Comparison of ENCODE assay signal across 8 cellular contexts in the genomic region with DNA sequence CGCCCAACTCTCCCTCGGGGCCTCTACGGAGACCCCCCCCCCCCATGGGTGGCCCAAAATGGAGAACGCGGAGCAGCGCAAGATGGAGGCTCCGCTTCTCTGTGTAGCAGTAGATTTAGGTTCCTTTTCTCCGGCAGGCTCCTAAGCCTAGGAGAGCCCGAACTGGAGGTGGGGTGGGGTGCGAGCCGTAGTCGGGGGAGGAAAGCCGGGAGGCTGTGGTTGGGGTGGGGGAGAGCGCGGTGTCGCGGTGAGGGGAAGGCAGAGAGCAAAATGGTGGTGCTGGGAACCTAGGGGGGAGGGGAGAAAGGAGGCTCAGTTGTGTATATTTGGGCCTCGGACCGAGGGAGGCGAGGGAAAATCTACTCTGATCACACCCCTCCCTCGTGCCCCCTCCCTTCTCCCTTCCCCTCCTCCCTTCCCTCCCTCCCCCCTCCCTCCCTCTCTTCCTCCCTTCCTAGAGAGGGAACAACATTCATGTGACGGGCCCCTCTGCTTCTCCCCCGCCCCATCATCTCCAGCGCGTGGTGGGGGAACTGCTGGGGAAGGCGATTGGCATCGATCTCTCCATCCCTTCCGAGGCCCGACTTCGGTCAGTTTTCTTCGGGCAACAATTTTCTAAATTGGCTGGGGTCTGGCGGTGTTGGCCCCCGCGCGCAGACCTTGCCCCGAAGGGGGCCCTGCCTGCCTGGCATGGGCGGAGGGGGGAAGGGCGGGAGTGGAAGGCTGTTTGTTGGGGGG. TPM values are rescaled to one million over a fixed set of nuclear protein-coding genes. Genes with fewer than 3 reads are reported as not detected.
DNase-seq lines count a peak whose midpoint lies in the region; ATAC-seq, FAIRE-seq and TF ChIP-seq lines count a peak whose summit lies in the region.

TSS of gene STAG2 (plus strand) at position 439 of the 738 bp plus-strand sequence. CDS start 60,922 bp downstream, outside the sequence.

- WGBS in H1 (ENCODE audit: extremely low coverage in 1 of 2, insufficient coverage in 1 of 2, insufficient read length in 1 of 2, insufficient replicate concordance in 2 of 2, low coverage in 1 of 2, low lambda C conversion rate in 2 of 2, missing lambda C conversion rate in 1 of 2), 2 experiments = 0% methylated on average over 9 of the region's 38 CpGs; no CpG with 5 or more reads in 1 of the 2 experiments

- H3K56ac ChIP-seq in H1 (replicated peaks; ENCODE audit: insufficient read length, low read depth, low read length) = peak within 1 kb of the TSS; percentile 82

- no peaks in the 10 kb centered on the region for H3K27me3 Mint-ChIP-seq in IgD-negative memory B cell

- peak within 1 kb of the TSS; percentile 94 for H3K4me2 ChIP-seq in OCI-LY1 (ENCODE audit: low read length)
- peak within 1 kb of the TSS; percentile 11 to 66 for H3K4me2 ChIP-seq in H1 (ENCODE audit: insufficient read depth in 1 of 2, low read depth in 2 of 2, low read length in 2 of 2)

- no peak for FAIRE-seq in H1 (lab: Jason Lieb, UNC)

- peak within 1 kb of the TSS; percentile 11 for H4K91ac ChIP-seq in H1 (replicated peaks; ENCODE audit: insufficient read length, low read length)

- peak within 1 kb of the TSS; percentile 99 to 100 (median 99) for H3K27ac Mint-ChIP-seq in IgD-negative memory B cell

- DNase-seq in COLO829 (ENCODE audit: low spot score) (peak; percentile 81), H1 (ENCODE audit: low read depth in 1 of 2, low spot score in 2 of 2) (peak in 1 of 2 experiments; percentile 62), medulla oblongata (ENCODE audit: extremely low spot score) (peak; percentile 88)
- peak; percentile 78 for DNase-seq in activated CD8-positive, alpha-beta memory T cell treated with anti-CD3 and anti-CD28 coated beads, Interleukin-2, amount 50 U/mL, for 48 hours
- DNase-seq in stimulated activated CD4-positive, alpha-beta T cell treated with anti-CD3 and anti-CD28 coated beads, TNF-alpha, amount 100 ng/mL, for 4 hours (ENCODE audit: low read depth in 3 of 3) = peak; percentile 10 to 19 (median 11)

- POLR2A ChIA-PET in H1 (lab: Charles Lee; ENCODE audit: partially characterized antibody) = interaction anchor here (0.8 to 1.5 kb wide), 2 partner anchors 18 to 268 kb away, joined by 4 to 5 read pairs; no protein-coding TSS in a partner anchor

- H3K23ac ChIP-seq in H1 (ENCODE audit: insufficient read length) = no peak within 1 kb of the TSS

- peak within 1 kb of the TSS; percentile 91 for H4K5ac ChIP-seq in H1 (ENCODE audit: insufficient read length, low read depth, low read length)

- H4K20me1 ChIP-seq in OCI-LY1 (ENCODE audit: insufficient read depth, low read length) = no peaks in the 10 kb centered on the region
- H4K20me1 ChIP-seq in H1 (replicated peaks in 1 of 2; ENCODE audit: control insufficient read depth in 1 of 2, insufficient read depth in 2 of 2, low read length in 2 of 2) = peaks cover 0 to 6% of the 10 kb centered on the region in 2 experiments

- H3K27ac ChIP-seq in OCI-LY1 (ENCODE audit: low read depth, low read length, poor library complexity, severe bottlenecking) (peak within 1 kb of the TSS; percentile 95), H1 (ENCODE audit: low read depth, low read length) (peak within 1 kb of the TSS; percentile 97)

- H3K36me3 Mint-ChIP-seq in IgD-negative memory B cell = no peaks in the 10 kb centered on the region

- TF ChIP-seq CTCF in OCI-LY1 (IDR thresholded peaks at IDR 0.05; ENCODE audit: low read length) (no peak), H1 (IDR thresholded peaks at IDR 0.05; ENCODE audit: control extremely low read depth in 1 of 3, insufficient read depth in 1 of 3, low read depth in 1 of 3, low read length in 3 of 3) (no peak)

- H3F3A ChIP-seq in OCI-LY1 (ENCODE audit: insufficient read depth, low read length) = no peaks in the 10 kb centered on the region

- peaks cover 14 to 17% (median 17%) of the 10 kb centered on the region in 3 donors for H3K4me1 Mint-ChIP-seq in IgD-negative memory B cell

- H2BK12ac ChIP-seq in H1 (ENCODE audit: low read depth, low read length) = peak within 1 kb of the TSS; percentile 39; the same call in 1 of the 2 replicates

- TF ChIP-seq POLR2A in H1 (IDR thresholded peaks at IDR 0.05; ENCODE audit: control extremely low read depth in 1 of 2, low read depth in 2 of 2, low read length in 2 of 2) = peak; percentile 36 to 73

- peak within 1 kb of the TSS; percentile 98; the same call in 1 of the 2 replicates for H4K8ac ChIP-seq in H1 (ENCODE audit: extremely low read depth, insufficient read depth, low read length)

- peak within 1 kb of the TSS; percentile 65; the same call in 1 of the 2 replicates for H2AK5ac ChIP-seq in H1 (ENCODE audit: low read depth, low read length)

- H2BK20ac ChIP-seq in H1 (ENCODE audit: low read length) = no peak within 1 kb of the TSS

- H3K79me1 ChIP-seq in H1 (ENCODE audit: low read depth, low read length) = no peaks in the 10 kb centered on the region

- H3K4me3 Mint-ChIP-seq in IgD-negative memory B cell = peak within 1 kb of the TSS; percentile 91 to 99 (median 98)

- peak within 1 kb of the TSS; percentile 99 for H3K4me3 ChIP-seq in OCI-LY1 (ENCODE audit: low read depth, low read length, poor library complexity, severe bottlenecking)
- H3K4me3 ChIP-seq in H1 (ENCODE audit: extremely low read depth in 1 of 4, insufficient read depth in 2 of 4, low read depth in 3 of 4, low read length in 4 of 4) = peak within 1 kb of the TSS; percentile 85 to 100 (median 94)

- H2BK5ac ChIP-seq in H1 (ENCODE audit: low read depth, low read length) = peak within 1 kb of the TSS; percentile 83

- no peak for TF ChIP-seq EP300 in H1 (IDR thresholded peaks at IDR 0.05; ENCODE audit: borderline replicate concordance in 1 of 2, low read depth in 2 of 2, low read length in 2 of 2)

- ATAC-seq in HG03442 (IDR thresholded peaks at IDR 0.05; ENCODE audit: unreplicated experiment) = no peak

- peak within 1 kb of the TSS; percentile 54 for H2BK120ac ChIP-seq in H1 (replicated peaks; ENCODE audit: low read depth, low read length)

- peaks cover 54% of the 10 kb centered on the region for H3K79me2 ChIP-seq in OCI-LY1 (ENCODE audit: insufficient read depth, low read length)
- peaks cover 17 to 46% of the 10 kb centered on the region in 2 experiments for H3K79me2 ChIP-seq in H1 (ENCODE audit: control insufficient read depth in 1 of 2, insufficient read depth in 2 of 2, low read length in 2 of 2)

- no peaks in the 10 kb centered on the region for H3K9me2 ChIP-seq in OCI-LY1 (ENCODE audit: low read depth, low read length)

- no peak for TF ChIP-seq RAD21 in H1 (IDR thresholded peaks at IDR 0.05 in 1 of 2, conservative IDR thresholded peaks at IDR 0.05 in 1 of 2; ENCODE audit: low read depth in 2 of 2, low read length in 2 of 2)

- H2BK15ac ChIP-seq in H1 (ENCODE audit: low read length) = no peak within 1 kb of the TSS

- H3K9me3 ChIP-seq in OCI-LY1 (ENCODE audit: low read length) (no peaks in the 10 kb centered on the region), H1 (ENCODE audit: insufficient read depth in 2 of 2, low read depth in 1 of 2, low read length in 1 of 2) (no peaks in the 10 kb centered on the region)

- CTCF ChIA-PET in H1 (lab: Charles Lee; ENCODE audit: partially characterized antibody) = no interaction called here

- no peaks in the 10 kb centered on the region; the same call in 1 of the 2 replicates for H3K36me3 ChIP-seq in OCI-LY1 (ENCODE audit: insufficient read depth, low read length)
- H3K36me3 ChIP-seq in H1 (ENCODE audit: control insufficient read depth in 2 of 4, insufficient read depth in 4 of 4, low read length in 3 of 4) = no peaks in the 10 kb centered on the region

- H3K27me3 ChIP-seq in OCI-LY1 (ENCODE audit: insufficient read depth, low read length) (no peaks in the 10 kb centered on the region), H1 (replicated peaks in 1 of 4; ENCODE audit: control insufficient read depth in 3 of 4, extremely low read depth in 1 of 4, insufficient read depth in 3 of 4, low read length in 3 of 4) (no peaks in the 10 kb centered on the region)

- H2AFZ ChIP-seq in OCI-LY1 (ENCODE audit: low read length) (no peak within 1 kb of the TSS), H1 (ENCODE audit: low read length) (no peak within 1 kb of the TSS)

- peaks cover 0 to 9% (median 0%) of the 10 kb centered on the region in 3 donors for H3K9me3 Mint-ChIP-seq in IgD-negative memory B cell

- H3K18ac ChIP-seq in H1 (ENCODE audit: extremely low read depth, low read length) = peak within 1 kb of the TSS; percentile 87

- H3K4me1 ChIP-seq in OCI-LY1 (ENCODE audit: insufficient read depth, low read length, severe bottlenecking) (peaks cover 26% of the 10 kb centered on the region), H1 (replicated peaks in 1 of 4; ENCODE audit: control insufficient read depth in 3 of 4, insufficient read depth in 4 of 4, low read length in 3 of 4) (no peaks in the 10 kb centered on the region)

- H3K23me2 ChIP-seq in H1 (ENCODE audit: low read depth, low read length) = no peaks in the 10 kb centered on the region

- H3K14ac ChIP-seq in H1 (ENCODE audit: insufficient read length) = peak within 1 kb of the TSS; percentile 77

- peak within 1 kb of the TSS; percentile 65 for H3K4ac ChIP-seq in H1 (replicated peaks; ENCODE audit: insufficient read length, low read depth, low read length)

- H3K9ac ChIP-seq in OCI-LY1 (ENCODE audit: low read length) = peak within 1 kb of the TSS; percentile 100
- peak within 1 kb of the TSS; percentile 96 to 99 (median 97) for H3K9ac ChIP-seq in H1 (replicated peaks in 1 of 4; ENCODE audit: extremely low read depth in 1 of 4, low read depth in 3 of 4, low read length in 3 of 4)

TF ChIP-seq in H1, 55 proteins besides CTCF, POLR2A, EP300 and RAD21 (continues in another document):
- TF ChIP-seq TEAD4 (IDR thresholded peaks at IDR 0.05; ENCODE audit: low read depth, low read length) (no peak), EGR1 (IDR thresholded peaks at IDR 0.05; ENCODE audit: borderline replicate concordance, low read depth, low read length) (no peak), PHF8 (conservative IDR thresholded peaks at IDR 0.05; ENCODE audit: low read depth, low read length) (peak; percentile 49), TBP (IDR thresholded peaks at IDR 0.05; ENCODE audit: low read depth, low read length) (peak; percentile 52; the same call in 1 of the 2 replicates), TAF1 (IDR thresholded peaks at IDR 0.05; ENCODE audit: low read depth, low read length) (peak; percentile 48), POLR2AphosphoS5 (IDR thresholded peaks at IDR 0.05; ENCODE audit: low read depth, low read length) (peak; percentile 67; the same call in 1 of the 2 replicates), TAF7 (optimal IDR thresholded peaks at IDR 0.05; ENCODE audit: borderline replicate concordance, low read depth, low read length) (peak; percentile 74)

RNA-seq across cellular contexts. Expression of gene STAG2, which starts in this region (rescaled TPM):
- polyA plus RNA-seq in IgD-negative memory B cell (49.2 TPM), H1 (2011; rRNA removed) (11.0 and 20.3 TPM in 2 replicates)
- total RNA-seq in H1 (2021; fragmentation: NEBNext Ultra II Directional; extraction: Animal tissue kit (Norgen Biotek cat#: 25700)) = 92.0 and 94.9 TPM in 2 replicates
- polyA plus RNA-seq in H1 (2011; cell fraction: cytosol; rRNA removed) = 30.0 TPM
- 14.1 TPM for polyA plus RNA-seq in H1 (2011; cell fraction: nucleus; rRNA removed)
- 46.1 to 72.4 TPM (median 52.3 TPM) in 4 replicates for polyA plus RNA-seq in H1 (2012, experiment 1 of 2)
- polyA plus RNA-seq in H1 (2012, experiment 2 of 2) = 3.4 TPM
- polyA plus RNA-seq in H1 (2013, experiment 1 of 2) = 48.5 TPM
- polyA plus RNA-seq in H1 (2013, experiment 2 of 2) = 46.0 TPM
- polyA minus RNA-seq in H1 (2011; rRNA and poly(A)+ RNA removed) = 67.5 and 104 TPM in 2 replicates
- polyA minus RNA-seq in H1 (2011; cell fraction: cytosol; rRNA and poly(A)+ RNA removed) = 53.4 TPM
- 79.1 TPM for polyA minus RNA-seq in H1 (2011; cell fraction: nucleus; rRNA and poly(A)+ RNA removed)
